9 cellular contexts compared by ENCODE assay signal in genomic region chr3:57852896-57853295, GRCh38.
DNase-seq lines count a peak whose midpoint lies in the region; ATAC-seq, FAIRE-seq and TF ChIP-seq lines count a peak whose summit lies in the region.
"Had no signal": no experiment of that assay in that cellular context is flagged by ENCODE, and none has a peak within 500 bp of the region (broad histone marks: within the 10 kb centered on the region; RNA-seq: fewer than 3 reads in every experiment).

No MANE protein-coding gene starts in this region.

- TF ChIP-seq CTCF in A549 (IDR thresholded peaks at IDR 0.05) = peak; percentile 43; the same call in 2 of the 3 replicates

- ATAC-seq in A549 (peak in 1 of 2 experiments; percentile 51; a peak in 2 of 6 replicates), GM21619 (IDR thresholded peaks at IDR 0.05; ENCODE audit: unreplicated experiment) (no peak), HG02759 (IDR thresholded peaks at IDR 0.05; ENCODE audit: unreplicated experiment) (no peak)
- no peak for ATAC-seq in activated T-helper 17 cell treated with anti-CD3 and anti-CD28 coated beads, Interleukin-2, amount 50 U/mL, for 72 hours (replicated peaks)
- ATAC-seq in activated CD4-positive, alpha-beta T cell treated with anti-CD3 and anti-CD28 coated beads for 36 hours = no peak

- peak overlapping the region; percentile 11 for H3K27ac Mint-ChIP-seq in activated T-helper 17 cell treated with anti-CD3 and anti-CD28 coated beads, Interleukin-2, amount 50 U/mL, for 72 hours
- no peak overlapping the region for H3K27ac Mint-ChIP-seq in activated CD4-positive, alpha-beta T cell treated with anti-CD3 and anti-CD28 coated beads for 36 hours

- no peaks in the 10 kb centered on the region for H3K9me3 Mint-ChIP-seq in activated T-helper 17 cell treated with anti-CD3 and anti-CD28 coated beads, Interleukin-2, amount 50 U/mL, for 72 hours
- no peaks in the 10 kb centered on the region for H3K9me3 Mint-ChIP-seq in activated CD4-positive, alpha-beta T cell treated with anti-CD3 and anti-CD28 coated beads for 36 hours (ENCODE audit: low read depth)

- POLR2A ChIA-PET in A549 (lab: Yijun Ruan, JAX) = no interaction called here
- POLR2A ChIA-PET in activated CD4-positive, alpha-beta T cell treated with anti-CD3 and anti-CD28 coated beads for 36 hours (lab: Charles Lee) = no interaction called here

- TF ChIP-seq RAD21 in A549 (conservative IDR thresholded peaks at IDR 0.05 in 1 of 2, IDR thresholded peaks at IDR 0.05 in 1 of 2) = peak; percentile 54 to 55

- H3K9me3 ChIP-seq in A549 = no peaks in the 10 kb centered on the region

- H3K36me3 Mint-ChIP-seq in activated T-helper 17 cell treated with anti-CD3 and anti-CD28 coated beads, Interleukin-2, amount 50 U/mL, for 72 hours (ENCODE audit: low read depth) = peaks cover 46% of the 10 kb centered on the region
- H3K36me3 Mint-ChIP-seq in activated CD4-positive, alpha-beta T cell treated with anti-CD3 and anti-CD28 coated beads for 36 hours (ENCODE audit: low read depth) = peaks cover 10% of the 10 kb centered on the region

- TF ChIP-seq POLR2A in A549 (IDR thresholded peaks at IDR 0.05; ENCODE audit: low read length) = no peak

- no peak overlapping the region for H3K4me3 ChIP-seq in A549

- H3K4me1 ChIP-seq in A549 = peaks cover 1% of the 10 kb centered on the region; the same call in 2 of the 3 replicates

- H3K4me1 Mint-ChIP-seq in activated T-helper 17 cell treated with anti-CD3 and anti-CD28 coated beads, Interleukin-2, amount 50 U/mL, for 72 hours = no peaks in the 10 kb centered on the region
- no peaks in the 10 kb centered on the region for H3K4me1 Mint-ChIP-seq in activated CD4-positive, alpha-beta T cell treated with anti-CD3 and anti-CD28 coated beads for 36 hours

- DNase-seq in A549 (ENCODE audit: low read depth in 1 of 2, low spot score in 1 of 2) (peak; percentile 2 to 13), H4 (ENCODE audit: low spot score) (peak; percentile 5), iris pigment epithelial cell (ENCODE audit: low read depth) (peak; percentile 48), NCI-H2029 (lab: John Stamatoyannopoulos, UW) (no peak)
- DNase-seq in activated CD4-positive, alpha-beta T cell treated with anti-CD3 and anti-CD28 coated beads for 36 hours = no peak
- DNase-seq: DMS79 treated with DMSO at 0.1 percent for 48 hours had no signal

- H3K27ac ChIP-seq in A549 = no peak overlapping the region

- TF ChIP-seq EP300 in A549 (IDR thresholded peaks at IDR 0.05) = no peak

- no peak overlapping the region for H3K4me3 Mint-ChIP-seq in activated T-helper 17 cell treated with anti-CD3 and anti-CD28 coated beads, Interleukin-2, amount 50 U/mL, for 72 hours
- H3K4me3 Mint-ChIP-seq in activated CD4-positive, alpha-beta T cell treated with anti-CD3 and anti-CD28 coated beads for 36 hours = no peak overlapping the region

- WGBS in A549 (ENCODE audit: missing lambda C conversion rate) = 77% methylated on average over 1 of the region's 1 CpG

- CTCF ChIA-PET in A549 (lab: Yijun Ruan, JAX) = interaction anchor here (0.7 to 1.9 kb wide), 12 partner anchors 11 to 685 kb away, joined by 3 to 9 read pairs (median 4); no protein-coding TSS in a partner anchor
- CTCF ChIA-PET in activated CD4-positive, alpha-beta T cell treated with anti-CD3 and anti-CD28 coated beads for 36 hours (lab: Charles Lee) = interaction anchor here (0.5 to 3.0 kb wide), 8 partner anchors 11 to 455 kb away, joined by 3 to 15 read pairs (median 4); partner anchors contain the start of gene SLMAP

- intact Hi-C loops in activated CD4-positive, alpha-beta T cell treated with anti-CD3 and anti-CD28 coated beads for 36 hours (cut with DNase I, micrococcal nuclease) = loop anchor here (5.0 to 10.0 kb wide), 3 partner anchors 456 to 678 kb away; no protein-coding TSS in a partner anchor

- no peaks in the 10 kb centered on the region for H3K27me3 Mint-ChIP-seq in activated T-helper 17 cell treated with anti-CD3 and anti-CD28 coated beads, Interleukin-2, amount 50 U/mL, for 72 hours
- H3K27me3 Mint-ChIP-seq in activated CD4-positive, alpha-beta T cell treated with anti-CD3 and anti-CD28 coated beads for 36 hours = no peaks in the 10 kb centered on the region

- H3K4me2 ChIP-seq in A549 = no peak overlapping the region

- FAIRE-seq in A549 (lab: Jason Lieb, UNC) = peak; percentile 81

TF ChIP-seq in A549, 52 proteins besides CTCF, POLR2A, EP300 and RAD21:
- peak; percentile 42; the same call in 2 of the 3 replicates for TF ChIP-seq SMC3 (IDR thresholded peaks at IDR 0.05)
- no peak for TF ChIP-seq RFX5 (IDR thresholded peaks at IDR 0.05)

Comparison
In these comparisons a context has a peak if more than half of its experiments do, and no peak if none do; other contexts are left out.
1. DNase-seq: peak in A549 (2 of 2), H4 (single experiment) and iris pigment epithelial cell (single experiment); none in activated CD4-positive, alpha-beta T cell treated with anti-CD3 and anti-CD28 coated beads for 36 hours (single experiment) and NCI-H2029 (single experiment).